11 cellular contexts compared by ENCODE assay signal in genomic region chr2:225100856-225101294, GRCh38. TPM values are rescaled to one million over a fixed set of nuclear protein-coding genes. Genes with fewer than 3 reads are reported as not detected.
A peak's percentile ranks its signal among the peaks of the same experiment; 100 is the strongest.
DNase-seq lines count a peak whose midpoint lies in the region; ATAC-seq, FAIRE-seq and TF ChIP-seq lines count a peak whose summit lies in the region.
"Had no signal": no experiment of that assay in that cellular context is flagged by ENCODE, and none has a peak within 500 bp of the region (broad histone marks: within the 10 kb centered on the region; RNA-seq: fewer than 3 reads in every experiment).

No MANE protein-coding gene starts in this region.

- FAIRE-seq in small intestine (lab: Jason Lieb, UNC) = no peak

- peaks cover 63% of the 10 kb centered on the region for H3K4me1 ChIP-seq in ACC112 (ENCODE audit: control insufficient read depth, insufficient read depth, low read length, unreplicated experiment)
- H3K4me1 ChIP-seq in small intestine (ENCODE audit: control insufficient read depth in 2 of 2, insufficient read depth in 1 of 2, low read depth in 1 of 2, low read length in 1 of 2) = no peaks in the 10 kb centered on the region
- H3K4me1 ChIP-seq: parathyroid adenoma had no signal

- H3K79me2 ChIP-seq in ACC112 (ENCODE audit: control insufficient read depth, insufficient read depth, low read length, unreplicated experiment) = no peaks in the 10 kb centered on the region
- H3K79me2 ChIP-seq: parathyroid adenoma had no signal

- no peaks in the 10 kb centered on the region for H3K9me3 ChIP-seq in small intestine (ENCODE audit: control insufficient read depth, low read depth)

- 44 to 78% (median 46%) methylated on average over 1 of the region's 1 CpG for WGBS in small intestine, 3 donors

- H3K4me3 ChIP-seq in ACC112 (ENCODE audit: low read depth, low read length) = peak overlapping the region; percentile 28; the same call in 1 of the 2 replicates
- H3K4me3 ChIP-seq in WI38 (ENCODE audit: low read depth, low read length) = peak overlapping the region; percentile 34
- H3K4me3 ChIP-seq in small intestine (ENCODE audit: low read depth in 1 of 2, low read length in 2 of 2) = no peak overlapping the region
- H3K4me3 ChIP-seq: dorsolateral prefrontal cortex had no signal

- ATAC-seq in HG02642 (IDR thresholded peaks at IDR 0.05; ENCODE audit: poor library complexity, unreplicated experiment) = no peak

- H3K27ac ChIP-seq in ACC112 (ENCODE audit: low read depth, low read length) = peak overlapping the region; percentile 98
- no peak overlapping the region for H3K27ac ChIP-seq in small intestine (ENCODE audit: low read depth in 1 of 2, low read length in 1 of 2)
- H3K27ac ChIP-seq: parathyroid adenoma, VCaP had no signal

- DNase-seq in HCEC 1CT = peak; percentile 99
- DNase-seq in hepatic stellate cell (ENCODE audit: low spot score) = peak; percentile 64
- DNase-seq in small intestine = no peak
- no peak for DNase-seq in HT-29 (ENCODE audit: low spot score)
- no peak for DNase-seq in NCI-H2196 treated with DMSO at 0.1 percent for 48 hours (lab: John Stamatoyannopoulos, UW; ENCODE audit: unreplicated experiment)
- DNase-seq: dorsolateral prefrontal cortex had no signal

- no peaks in the 10 kb centered on the region; the same call in 1 of the 2 replicates for H3K36me3 ChIP-seq in ACC112 (ENCODE audit: insufficient read depth, low read length)
- no peaks in the 10 kb centered on the region for H3K36me3 ChIP-seq in small intestine (ENCODE audit: control insufficient read depth in 2 of 2, insufficient read depth in 2 of 2, low read length in 2 of 2)

- H3K27me3 ChIP-seq in ACC112 (ENCODE audit: insufficient read depth, low read length) = no peaks in the 10 kb centered on the region
- no peaks in the 10 kb centered on the region for H3K27me3 ChIP-seq in small intestine (ENCODE audit: control insufficient read depth in 2 of 2, insufficient read depth in 2 of 2, low read length in 2 of 2)
- H3K27me3 ChIP-seq: dorsolateral prefrontal cortex had no signal

- TF ChIP-seq CTCF in WI38 (IDR thresholded peaks at IDR 0.05; ENCODE audit: low read depth, low read length) = no peak

- H2AFZ ChIP-seq in ACC112 (ENCODE audit: low read length, unreplicated experiment) = peak overlapping the region; percentile 79
- H2AFZ ChIP-seq: parathyroid adenoma had no signal

RNA-seq across cellular contexts. Expression of gene DOCK10, which starts 58.6 kb away (rescaled TPM):
- 1 to 10 TPM; 2.3 to 4.3 (median 2.7) TPM for polyA plus RNA-seq in small intestine
- not detected in 2 replicates for total RNA-seq in HT-29 (2014; rRNA removed; shearing (Covaris generic))

Comparison
In these comparisons a context has a peak if more than half of its experiments do, and no peak if none do; other contexts are left out.
1. H3K4me3 ChIP-seq: peak in ACC112 (single experiment) and WI38 (single experiment); none in small intestine (0 of 2).
2. DNase-seq: peak in HCEC 1CT (single experiment) and hepatic stellate cell (single experiment); none in small intestine (single experiment), HT-29 (single experiment) and NCI-H2196 treated with DMSO at 0.1 percent for 48 hours (single experiment).